Comparison of ENCODE assay signal across 8 cellular contexts in genomic region chr13:20924758-20925394, GRCh38. TPM values are rescaled to one million over a fixed set of nuclear protein-coding genes. Genes with fewer than 3 reads are reported as not detected.
DNase-seq lines count a peak whose midpoint lies in the region; ATAC-seq and TF ChIP-seq lines count a peak whose summit lies in the region.

No MANE protein-coding gene starts in this region.

- no peak overlapping the region for H3K4me3 Mint-ChIP-seq in endothelial cell (ENCODE audit: unreplicated experiment)

- ATAC-seq in HG03571 (IDR thresholded peaks at IDR 0.05; ENCODE audit: unreplicated experiment), result no peak

- TF ChIP-seq CTCF in HFF-Myc (IDR thresholded peaks at IDR 0.05; ENCODE audit: low read depth, low read length, missing control alignments), result peak; percentile 87
- TF ChIP-seq CTCF in endothelial cell (IDR thresholded peaks at IDR 0.05; ENCODE audit: unreplicated experiment), result peak; percentile 63

- H3K27me3 Mint-ChIP-seq in endothelial cell (ENCODE audit: unreplicated experiment), result peaks cover 2% of the 10 kb centered on the region

- H3K9me3 Mint-ChIP-seq in endothelial cell (ENCODE audit: unreplicated experiment), result no peaks in the 10 kb centered on the region

- no peak overlapping the region for H3K4me3 ChIP-seq in HFF-Myc (replicated peaks; ENCODE audit: low read depth, low read length)

- DNase-seq in Ammon's horn (ENCODE audit: low spot score) (peak; percentile 88), HFF-Myc (ENCODE audit: extremely low read depth, low read depth) (peak; percentile 65), NOMO-1 treated with DMSO at 0.1 percent for 48 hours (lab: John Stamatoyannopoulos, UW; ENCODE audit: unreplicated experiment) (peak; percentile 73), endothelial cell (ENCODE audit: low spot score) (peak; percentile 86), mucosa of gallbladder (ENCODE audit: low spot score) (peak; percentile 85)
- DNase-seq in activated CD8-positive, alpha-beta memory T cell treated with anti-CD3 and anti-CD28 coated beads for 4 hours (ENCODE audit: low read depth in 2 of 2), result peak; percentile 38 to 50
- DNase-seq in stimulated activated CD8-positive, alpha-beta memory T cell treated with anti-CD3 and anti-CD28 coated beads, Interleukin-4, amount 100 ng/mL, for 4 hours (ENCODE audit: low read depth in 2 of 2, low spot score in 1 of 2), result peak; percentile 18 to 61

- H3K36me3 Mint-ChIP-seq in endothelial cell (ENCODE audit: low read depth, unreplicated experiment), result no peaks in the 10 kb centered on the region

- H3K4me1 Mint-ChIP-seq in endothelial cell (ENCODE audit: unreplicated experiment), result no peaks in the 10 kb centered on the region

- H3K27ac Mint-ChIP-seq in endothelial cell (ENCODE audit: unreplicated experiment), result no peak overlapping the region

RNA-seq across cellular contexts. Expression of gene XPO4, which starts 22.3 kb away (rescaled TPM):
- 18.0 TPM for total RNA-seq in endothelial cell (ENCODE audit: unreplicated experiment)
- 12.0 TPM for total RNA-seq in mucosa of gallbladder
